Comparison of ENCODE assay signal across 10 cellular contexts in the genomic region with DNA sequence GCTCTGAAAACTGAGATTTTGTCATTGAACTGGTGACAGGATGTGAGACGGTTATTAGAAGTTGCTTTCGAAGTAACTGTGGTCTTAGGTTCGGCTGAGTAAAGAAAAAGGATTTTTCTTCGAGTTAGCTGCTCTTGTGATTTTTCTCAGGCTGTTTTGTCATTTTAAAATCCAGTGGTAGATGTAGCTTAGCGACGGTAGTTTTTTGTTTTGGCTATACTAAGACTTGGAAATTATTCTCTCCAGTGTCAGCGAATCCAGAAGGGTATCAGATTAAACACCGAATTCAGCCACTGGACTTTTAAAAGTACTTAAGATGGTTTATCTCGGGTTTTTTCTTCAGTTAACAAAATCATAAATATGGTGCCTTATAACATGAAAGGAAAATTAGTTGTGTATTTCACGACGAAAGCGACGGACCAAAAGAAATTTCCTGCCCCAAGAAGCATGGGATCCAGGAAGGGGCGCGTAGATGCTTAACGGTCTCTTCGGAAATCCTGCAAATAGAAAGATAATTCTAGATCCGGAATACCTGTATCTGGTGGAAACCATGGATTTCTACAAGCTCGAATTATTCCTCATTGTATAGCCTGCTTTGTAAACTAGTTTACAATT. TPM values are rescaled to one million over a fixed set of nuclear protein-coding genes. Genes with fewer than 3 reads are reported as not detected.
DNase-seq lines count a peak whose midpoint lies in the region; ATAC-seq, FAIRE-seq and TF ChIP-seq lines count a peak whose summit lies in the region.
"Had no signal": no experiment of that assay in that cellular context is flagged by ENCODE, and none has a peak within 500 bp of the region (broad histone marks: within the 10 kb centered on the region; RNA-seq: fewer than 3 reads in every experiment).

No MANE protein-coding gene starts in this region.

- no peak for TF ChIP-seq POLR2A in HepG2 (IDR thresholded peaks at IDR 0.05; ENCODE audit: insufficient read depth in 1 of 2, low read depth in 2 of 2, low read length in 2 of 2)

- H2AFZ ChIP-seq in HepG2 (ENCODE audit: low read length) = no peak overlapping the region

- TF ChIP-seq CTCF in ascending aorta (IDR thresholded peaks at IDR 0.05) = no peak
- no peak for TF ChIP-seq CTCF in HepG2 (CRISPR knock-in tag; IDR thresholded peaks at IDR 0.05)

- no peak for TF ChIP-seq RAD21 in HepG2 (CRISPR knock-in tag; IDR thresholded peaks at IDR 0.05)

- TSS peak; percentile 77 for BruUV-seq in HepG2 (replicated peaks; lab: Mats Ljungman, UMichigan)

- H3K27ac Mint-ChIP-seq in activated CD8-positive, alpha-beta memory T cell treated with anti-CD3 and anti-CD28 coated beads, Interleukin-2, amount 10 ng/mL, durations not matched to agents 7 days and 5 days = peak overlapping the region; percentile 91

- POLR2A ChIA-PET in HepG2 (lab: Yijun Ruan, JAX) = interaction anchor here (0.6 to 1.8 kb wide), 14 partner anchors 22 to 383 kb away, joined by 3 to 15 read pairs (median 3); a partner anchor contains a TSS

- H3K27me3 ChIP-seq in ascending aorta = no peaks in the 10 kb centered on the region
- no peaks in the 10 kb centered on the region for H3K27me3 ChIP-seq in HepG2 (ENCODE audit: control insufficient read depth in 1 of 2, insufficient read depth in 2 of 2, low read length in 2 of 2)
- H3K27me3 ChIP-seq in thymus (ENCODE audit: control insufficient read depth, insufficient read depth) = no peaks in the 10 kb centered on the region

- H3K4me3 ChIP-seq in ascending aorta = peak overlapping the region; percentile 81 to 86
- H3K4me3 ChIP-seq in HepG2 (replicated peaks in 1 of 3; ENCODE audit: insufficient read depth in 1 of 3, low read depth in 2 of 3, low read length in 3 of 3) = peak overlapping the region; percentile 75 to 92 (median 79)
- peak overlapping the region; percentile 94 for H3K4me3 ChIP-seq in thymus (ENCODE audit: low read length)

- peaks cover 14% of the 10 kb centered on the region for H3K79me2 ChIP-seq in HepG2 (ENCODE audit: insufficient read depth, low read length)

- H3K27ac ChIP-seq in ascending aorta (peak overlapping the region; percentile 90 to 93), HepG2 (ENCODE audit: extremely low read length, insufficient read depth, low read length) (peak overlapping the region; percentile 93), thymus (ENCODE audit: low read depth) (peak overlapping the region; percentile 99)

- in situ Hi-C loops in HepG2 (cut with HindIII; ENCODE audit: extremely low pct_ligation_motif_present, low pct_unique_long_range_greater_than_20kb) = no loop called here

- CTCF ChIA-PET in activated CD8-positive, alpha-beta memory T cell treated with anti-CD3 and anti-CD28 coated beads, Interleukin-2, amount 10 ng/mL, durations not matched to agents 7 days and 5 days (lab: Charles Lee) = interaction anchor here (1.1 to 1.7 kb wide), 3 partner anchors 9 to 111 kb away, joined by 3 to 5 read pairs (median 4); no protein-coding TSS in a partner anchor
- CTCF ChIA-PET in HepG2 (lab: Yijun Ruan, JAX; ENCODE audit: low intra/inter-chr PET ratio, low total read pairs) = no interaction called here

- intact Hi-C loops in ascending aorta (cut with DNase I) = loop anchor here (5.0 kb wide), 1 partner anchor 110 kb away; no protein-coding TSS in a partner anchor
- intact Hi-C loops in HepG2 (cut with micrococcal nuclease; ENCODE audit: unreplicated experiment) = loop anchor here (2.0 kb wide), 1 partner anchor 108 kb away; a partner anchor contains a TSS

- H3K9ac ChIP-seq in HepG2 (ENCODE audit: insufficient read depth, low read depth, low read length) = peak overlapping the region; percentile 93

- peaks cover 25% of the 10 kb centered on the region for H3K36me3 Mint-ChIP-seq in activated CD8-positive, alpha-beta memory T cell treated with anti-CD3 and anti-CD28 coated beads, Interleukin-2, amount 10 ng/mL, durations not matched to agents 7 days and 5 days

- H3K27me3 Mint-ChIP-seq in activated CD8-positive, alpha-beta memory T cell treated with anti-CD3 and anti-CD28 coated beads, Interleukin-2, amount 10 ng/mL, durations not matched to agents 7 days and 5 days = no peaks in the 10 kb centered on the region

- H3K4me1 ChIP-seq in ascending aorta (peaks cover 0 to 22% of the 10 kb centered on the region in 2 donors), HepG2 (ENCODE audit: insufficient read depth, low read length) (peaks cover 25% of the 10 kb centered on the region), thymus (ENCODE audit: control insufficient read depth, insufficient read depth, low read length) (peaks cover 14% of the 10 kb centered on the region)

- peak overlapping the region; percentile 97 for H3K4me2 ChIP-seq in HepG2 (ENCODE audit: low read depth, low read length)

- TF ChIP-seq EP300 in HepG2 (IDR thresholded peaks at IDR 0.05; ENCODE audit: low read depth in 2 of 2, low read length in 2 of 2) (no peak), HepG2 (CRISPR knock-in tag; IDR thresholded peaks at IDR 0.05; ENCODE audit: borderline replicate concordance) (no peak)

- 67% methylated on average over 19 of the region's 19 CpGs for WGBS in HepG2 (ENCODE audit: low lambda C conversion rate)
- WGBS in thymus = 70% methylated on average over 19 of the region's 19 CpGs

- H3K36me3 ChIP-seq in ascending aorta = peaks cover 6 to 11% of the 10 kb centered on the region in 2 donors
- peaks cover 6 to 10% of the 10 kb centered on the region in 2 experiments for H3K36me3 ChIP-seq in HepG2 (replicated peaks in 1 of 2; ENCODE audit: control insufficient read depth in 1 of 2, insufficient read depth in 2 of 2, low read length in 2 of 2)
- peaks cover 19% of the 10 kb centered on the region for H3K36me3 ChIP-seq in thymus (ENCODE audit: control insufficient read depth, insufficient read depth)

- H3K4me3 Mint-ChIP-seq in activated CD8-positive, alpha-beta memory T cell treated with anti-CD3 and anti-CD28 coated beads, Interleukin-2, amount 10 ng/mL, durations not matched to agents 7 days and 5 days = peak overlapping the region; percentile 81

- ATAC-seq in activated CD8-positive, alpha-beta memory T cell treated with anti-CD3 and anti-CD28 coated beads, Interleukin-2, amount 10 ng/mL, durations not matched to agents 7 days and 5 days = no peak
- ATAC-seq in HepG2 = no peak
- ATAC-seq in GM21576 (IDR thresholded peaks at IDR 0.05; ENCODE audit: unreplicated experiment) = no peak
- ATAC-seq in GM21528 (IDR thresholded peaks at IDR 0.05; ENCODE audit: low FRiP score, unreplicated experiment) = no peak

- DNase-seq in activated CD8-positive, alpha-beta memory T cell treated with anti-CD3 and anti-CD28 coated beads, Interleukin-2, amount 10 ng/mL, durations not matched to agents 7 days and 5 days = no peak
- no peak for DNase-seq in activated CD8-positive, alpha-beta memory T cell treated with anti-CD3 and anti-CD28 coated beads, Interleukin-2, amount 50 U/mL, for 4 hours
- DNase-seq in ascending aorta (ENCODE audit: low spot score in 2 of 2) = no peak
- no peak for DNase-seq in HepG2 (ENCODE audit: low spot score)
- no peak for DNase-seq in anterior cingulate cortex (lab: John Stamatoyannopoulos, UW)

- H3K9me3 Mint-ChIP-seq in activated CD8-positive, alpha-beta memory T cell treated with anti-CD3 and anti-CD28 coated beads, Interleukin-2, amount 10 ng/mL, durations not matched to agents 7 days and 5 days (ENCODE audit: low read depth) = no peaks in the 10 kb centered on the region

- no peak for FAIRE-seq in HepG2 (lab: Jason Lieb, UNC)

- peaks cover 32% of the 10 kb centered on the region for H3K4me1 Mint-ChIP-seq in activated CD8-positive, alpha-beta memory T cell treated with anti-CD3 and anti-CD28 coated beads, Interleukin-2, amount 10 ng/mL, durations not matched to agents 7 days and 5 days

- 0 out of 2 replicates have a peak, but pooled peaks cover 2% of the 10 kb centered on the region for H4K20me1 ChIP-seq in HepG2 (ENCODE audit: insufficient read depth, low read length)

- no peaks in the 10 kb centered on the region for H3K9me3 ChIP-seq in ascending aorta
- H3K9me3 ChIP-seq in HepG2 (ENCODE audit: low read length) = no peaks in the 10 kb centered on the region
- H3K9me3 ChIP-seq in thymus (ENCODE audit: control insufficient read depth) = no peaks in the 10 kb centered on the region

RNA-seq across cellular contexts. Expression of a gene that starts 1.2 kb away (rescaled TPM):
- total RNA-seq in activated CD8-positive, alpha-beta memory T cell treated with anti-CD3 and anti-CD28 coated beads, Interleukin-2, amount 10 ng/mL, durations not matched to agents 7 days and 5 days = 1 to 10 TPM; 4.1 to 4.6 TPM
- 8.3 TPM for total RNA-seq in ascending aorta
- 4.6 and 9.4 TPM in 2 replicates for total RNA-seq in HepG2 (2016; rRNA removed; fragmentation: Illumina TruSeq; extraction: Trizol)
- total RNA-seq in HepG2 (2016; cell fraction: cytosol; rRNA removed; fragmentation: Illumina TruSeq; extraction: Trizol; ENCODE audit: low read depth) = 1.4 and 1.5 TPM in 2 replicates
- total RNA-seq in HepG2 (2016; cell fraction: insoluble cytoplasmic fraction; rRNA removed; fragmentation: Illumina TruSeq; extraction: Trizol) = 5.2 and 9.2 TPM in 2 replicates
- total RNA-seq in HepG2 (2016; cell fraction: membrane; rRNA removed; fragmentation: Illumina TruSeq; extraction: Trizol) = 4.6 and 5.1 TPM in 2 replicates
- 10.3 and 11.4 TPM in 2 replicates for total RNA-seq in HepG2 (2016; cell fraction: nucleus; rRNA removed; fragmentation: Illumina TruSeq; extraction: Trizol)
- polyA plus RNA-seq in HepG2 (2011; rRNA removed) = 8.3 and 8.7 TPM in 2 replicates
- polyA plus RNA-seq in HepG2 (2011; cell fraction: cytosol; rRNA removed) = 6.8 and 9.4 TPM in 2 replicates
- 3.7 and 4.4 TPM in 2 replicates for polyA plus RNA-seq in HepG2 (2011; cell fraction: nucleus; rRNA removed)
- not detected in 2 replicates for polyA plus RNA-seq in HepG2 (2012)
- 1.3 and 1.4 TPM in 2 replicates for polyA plus RNA-seq in HepG2 (2016; cell fraction: cytosol; fragmentation: Illumina TruSeq; extraction: Trizol; ENCODE audit: low read depth)
- polyA plus RNA-seq in HepG2 (2016; cell fraction: insoluble cytoplasmic fraction; fragmentation: Illumina TruSeq; extraction: Trizol; ENCODE audit: low read depth) = 5.4 and 7.0 TPM in 2 replicates
- polyA plus RNA-seq in HepG2 (2016; cell fraction: membrane; fragmentation: Illumina TruSeq; extraction: Trizol; ENCODE audit: low read depth) = 3.0 and 4.0 TPM in 2 replicates
- polyA plus RNA-seq in HepG2 (2016; cell fraction: nucleus; fragmentation: Illumina TruSeq; extraction: Trizol; ENCODE audit: insufficient read depth, low read depth) = 13.6 and 14.0 TPM in 2 replicates
- 2.4 and 7.5 TPM in 2 replicates for polyA minus RNA-seq in HepG2 (2011; rRNA and poly(A)+ RNA removed; ENCODE audit: low replicate concordance)
- 6.5 and 7.2 TPM in 2 replicates for polyA minus RNA-seq in HepG2 (2011; cell fraction: cytosol; rRNA and poly(A)+ RNA removed)
- 16.4 and 17.5 TPM in 2 replicates for polyA minus RNA-seq in HepG2 (2011; cell fraction: nucleus; rRNA and poly(A)+ RNA removed)
- polyA plus RNA-seq in thymus = 8.8 TPM

RNA-seq across cellular contexts. Expression of a gene that starts 27.2 kb away (rescaled TPM):
- total RNA-seq in activated CD8-positive, alpha-beta memory T cell treated with anti-CD3 and anti-CD28 coated beads, Interleukin-2, amount 10 ng/mL, durations not matched to agents 7 days and 5 days = 10 to 100 TPM in 1 of 2 experiments, 1 to 10 TPM in 1; 4.5 to 11.4 TPM
- total RNA-seq in ascending aorta = 169 TPM
- total RNA-seq in HepG2 (2016; rRNA removed; fragmentation: Illumina TruSeq; extraction: Trizol) = 0.90 and 1.0 TPM in 2 replicates
- 1.9 and 3.6 TPM in 2 replicates for total RNA-seq in HepG2 (2016; cell fraction: cytosol; rRNA removed; fragmentation: Illumina TruSeq; extraction: Trizol; ENCODE audit: low read depth)
- total RNA-seq in HepG2 (2016; cell fraction: insoluble cytoplasmic fraction; rRNA removed; fragmentation: Illumina TruSeq; extraction: Trizol) = 0.85 and 1.2 TPM in 2 replicates
- total RNA-seq in HepG2 (2016; cell fraction: membrane; rRNA removed; fragmentation: Illumina TruSeq; extraction: Trizol) = 2.6 and 3.9 TPM in 2 replicates
- 0.56 and 0.81 TPM in 2 replicates for total RNA-seq in HepG2 (2016; cell fraction: nucleus; rRNA removed; fragmentation: Illumina TruSeq; extraction: Trizol)
- polyA plus RNA-seq in HepG2 (2011; rRNA removed) = 1.9 and 2.0 TPM in 2 replicates
- polyA plus RNA-seq in HepG2 (2011; cell fraction: cytosol; rRNA removed) = 2.1 and 3.1 TPM in 2 replicates
- polyA plus RNA-seq in HepG2 (2011; cell fraction: nucleus; rRNA removed) = 2.0 and 2.2 TPM in 2 replicates
- polyA plus RNA-seq in HepG2 (2012) = 2.1 and 3.9 TPM in 2 replicates
- 8.9 and 10.7 TPM in 2 replicates for polyA plus RNA-seq in HepG2 (2016; cell fraction: cytosol; fragmentation: Illumina TruSeq; extraction: Trizol; ENCODE audit: low read depth)
- 2.4 and 3.4 TPM in 2 replicates for polyA plus RNA-seq in HepG2 (2016; cell fraction: insoluble cytoplasmic fraction; fragmentation: Illumina TruSeq; extraction: Trizol; ENCODE audit: low read depth)
- polyA plus RNA-seq in HepG2 (2016; cell fraction: membrane; fragmentation: Illumina TruSeq; extraction: Trizol; ENCODE audit: low read depth) = 8.6 and 9.2 TPM in 2 replicates
- 1.5 TPM in 2 replicates for polyA plus RNA-seq in HepG2 (2016; cell fraction: nucleus; fragmentation: Illumina TruSeq; extraction: Trizol; ENCODE audit: insufficient read depth, low read depth)
- 0.07 and 4.5 TPM in 2 replicates for polyA minus RNA-seq in HepG2 (2011; rRNA and poly(A)+ RNA removed; ENCODE audit: low replicate concordance)
- 1.2 and 1.9 TPM in 2 replicates for polyA minus RNA-seq in HepG2 (2011; cell fraction: cytosol; rRNA and poly(A)+ RNA removed)
- polyA minus RNA-seq in HepG2 (2011; cell fraction: nucleus; rRNA and poly(A)+ RNA removed) = 1.2 and 1.6 TPM in 2 replicates
- polyA plus RNA-seq in thymus = 45.1 TPM

RNA-seq across cellular contexts. Expression of a gene that starts 56.5 kb away (rescaled TPM):
- total RNA-seq in activated CD8-positive, alpha-beta memory T cell treated with anti-CD3 and anti-CD28 coated beads, Interleukin-2, amount 10 ng/mL, durations not matched to agents 7 days and 5 days = not detected
- total RNA-seq in ascending aorta = not detected
- total RNA-seq in HepG2 (2016; rRNA removed; fragmentation: Illumina TruSeq; extraction: Trizol) = not detected in 2 replicates
- not detected in 2 replicates for total RNA-seq in HepG2 (2016; cell fraction: cytosol; rRNA removed; fragmentation: Illumina TruSeq; extraction: Trizol; ENCODE audit: low read depth)
- total RNA-seq in HepG2 (2016; cell fraction: insoluble cytoplasmic fraction; rRNA removed; fragmentation: Illumina TruSeq; extraction: Trizol) = not detected in 2 replicates
- total RNA-seq in HepG2 (2016; cell fraction: membrane; rRNA removed; fragmentation: Illumina TruSeq; extraction: Trizol) = not detected in 2 replicates
- not detected in 2 replicates for total RNA-seq in HepG2 (2016; cell fraction: nucleus; rRNA removed; fragmentation: Illumina TruSeq; extraction: Trizol)
- not detected in 2 replicates for polyA plus RNA-seq in HepG2 (2011; rRNA removed)
- polyA plus RNA-seq in HepG2 (2011; cell fraction: cytosol; rRNA removed) = not detected in 2 replicates
- not detected in 2 replicates for polyA plus RNA-seq in HepG2 (2011; cell fraction: nucleus; rRNA removed)
- not detected in 2 replicates for polyA plus RNA-seq in HepG2 (2012)
- not detected in 2 replicates for polyA plus RNA-seq in HepG2 (2016; cell fraction: cytosol; fragmentation: Illumina TruSeq; extraction: Trizol; ENCODE audit: low read depth)
- polyA plus RNA-seq in HepG2 (2016; cell fraction: insoluble cytoplasmic fraction; fragmentation: Illumina TruSeq; extraction: Trizol; ENCODE audit: low read depth) = not detected in 2 replicates
- polyA plus RNA-seq in HepG2 (2016; cell fraction: membrane; fragmentation: Illumina TruSeq; extraction: Trizol; ENCODE audit: low read depth) = not detected in 2 replicates
- not detected in 2 replicates for polyA plus RNA-seq in HepG2 (2016; cell fraction: nucleus; fragmentation: Illumina TruSeq; extraction: Trizol; ENCODE audit: insufficient read depth, low read depth)
- 0.08 TPM in 1 of 2 replicates, not detected in the other for polyA minus RNA-seq in HepG2 (2011; rRNA and poly(A)+ RNA removed; ENCODE audit: low replicate concordance)
- polyA minus RNA-seq in HepG2 (2011; cell fraction: cytosol; rRNA and poly(A)+ RNA removed) = not detected in 2 replicates
- not detected in 2 replicates for polyA minus RNA-seq in HepG2 (2011; cell fraction: nucleus; rRNA and poly(A)+ RNA removed)
- polyA plus RNA-seq in thymus = 0.07 TPM
- total RNA-seq: glomerular endothelial cell, LHCN-M2 had no signal

Comparison
In these comparisons a context has a peak if more than half of its experiments do, and no peak if none do; other contexts are left out.
1. RNA of a gene that starts 27.2 kb away (total RNA-seq): 169 TPM in ascending aorta (single experiment); 4.5 to 11.4 TPM in activated CD8-positive, alpha-beta memory T cell treated with anti-CD3 and anti-CD28 coated beads, Interleukin-2, amount 10 ng/mL, durations not matched to agents 7 days and 5 days and 0.56 to 3.9 TPM in HepG2; every median in the first group is over 10 times any median in the second.
2. Peak in every context shown above with its lines, with median percentiles within 50 percentile points of each other: H3K27ac ChIP-seq and H3K4me3 ChIP-seq.